In the genomic region with DNA sequence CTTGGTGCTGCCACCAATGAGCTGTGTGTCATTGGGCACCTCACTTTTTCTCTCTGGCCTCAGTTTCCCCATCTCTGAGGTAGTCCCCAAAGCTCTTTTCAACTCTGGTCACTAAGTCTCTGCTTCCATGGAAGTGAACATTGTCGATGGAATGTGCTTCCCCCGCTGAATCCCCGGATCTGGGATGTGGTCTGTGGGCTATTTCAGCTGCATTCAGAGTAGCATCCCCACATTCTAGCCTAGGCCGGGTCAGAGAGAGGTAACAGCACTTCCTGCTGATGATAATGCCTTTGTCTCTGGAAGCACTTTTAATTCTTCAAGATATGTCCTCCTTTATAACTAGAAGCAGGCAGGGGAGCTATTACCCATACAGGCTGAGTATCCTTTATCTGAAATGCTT, we compare ENCODE assay signal across 15 cellular contexts. TPM values are rescaled to one million over a fixed set of nuclear protein-coding genes. Genes with fewer than 3 reads are reported as not detected.
"Had no signal": no experiment of that assay in that cellular context is flagged by ENCODE, and none has a peak within 500 bp of the region (broad histone marks: within the 10 kb centered on the region; RNA-seq: fewer than 3 reads in every experiment).

No MANE protein-coding gene starts in this region.

- H3K4me3 ChIP-seq: esophagus squamous epithelium, right lobe of liver, testis, upper lobe of left lung had no signal

- H3K27ac Mint-ChIP-seq: brain; stimulated activated naive CD8-positive, alpha-beta T cell treated with anti-CD3 and anti-CD28 coated beads, Interleukin-15, amount 100 ng/mL, for 72 hours; T-helper 2 cell treated with Interferon-gamma antibody and Interleukin-4, amounts not matched to agents 5 μg/mL and 100 μg/mL, for 36 hours had no signal

- H3K27me3 Mint-ChIP-seq: stimulated activated naive CD8-positive, alpha-beta T cell treated with anti-CD3 and anti-CD28 coated beads, Interleukin-15, amount 100 ng/mL, for 72 hours had no signal

- H3K27me3 ChIP-seq: esophagus squamous epithelium, right lobe of liver, testis, upper lobe of left lung had no signal

- H3K4me3 Mint-ChIP-seq: brain; stimulated activated naive CD8-positive, alpha-beta T cell treated with anti-CD3 and anti-CD28 coated beads, Interleukin-15, amount 100 ng/mL, for 72 hours; T-helper 2 cell treated with Interferon-gamma antibody and Interleukin-4, amounts not matched to agents 5 μg/mL and 100 μg/mL, for 36 hours had no signal

- ATAC-seq: right lobe of liver; stimulated activated naive CD8-positive, alpha-beta T cell treated with anti-CD3 and anti-CD28 coated beads, Interleukin-15, amount 100 ng/mL, for 72 hours had no signal

- DNase-seq: activated CD4-positive, alpha-beta T cell treated with anti-CD3 and anti-CD28 coated beads, Interleukin-2, amount 50 U/mL, for 1 hour; activated naive CD4-positive, alpha-beta T cell treated with Interleukin-2 at 50 U/mL for 16 hours; effector CD8-positive, alpha-beta T cell; esophagus squamous epithelium; glutamatergic neuron; hypothalamus; mesendoderm; right lobe of liver; stimulated activated CD4-positive, alpha-beta T cell treated with anti-CD3 and anti-CD28 coated beads, Interleukin-1b, Interleukin-23, amount 100 ng/mL, for 48 hours; stimulated activated naive CD8-positive, alpha-beta T cell treated with anti-CD3 and anti-CD28 coated beads, Interleukin-15, amount 100 ng/mL, for 72 hours; testis; upper lobe of left lung had no signal

- H3K9me3 ChIP-seq: esophagus squamous epithelium, right lobe of liver, testis, upper lobe of left lung had no signal

- H3K9me3 Mint-ChIP-seq: stimulated activated naive CD8-positive, alpha-beta T cell treated with anti-CD3 and anti-CD28 coated beads, Interleukin-15, amount 100 ng/mL, for 72 hours; T-helper 2 cell treated with Interferon-gamma antibody and Interleukin-4, amounts not matched to agents 5 μg/mL and 100 μg/mL, for 36 hours had no signal

- H3K27ac ChIP-seq: esophagus squamous epithelium, right lobe of liver, testis, upper lobe of left lung had no signal

RNA-seq across cellular contexts. Expression of gene RASSF5, which starts 29.8 kb away (rescaled TPM):
- total RNA-seq: osteocyte had no signal
